In genomic region chr10:108970016-108970415, GRCh38 we compare ENCODE assay signal across 11 cellular contexts.
DNase-seq lines count a peak whose midpoint lies in the region; ATAC-seq and TF ChIP-seq lines count a peak whose summit lies in the region.
"Had no signal": no experiment of that assay in that cellular context is flagged by ENCODE, and none has a peak within 500 bp of the region (broad histone marks: within the 10 kb centered on the region; RNA-seq: fewer than 3 reads in every experiment).

No MANE protein-coding gene starts in this region.

- in situ Hi-C loops in KBM-7 (cut with MboI; ENCODE audit: low pct_unique_long_range_greater_than_20kb, low sequenced_read_pairs) = no loop called here

- H3K4me1 ChIP-seq in psoas muscle = no peaks in the 10 kb centered on the region

- TF ChIP-seq CTCF in psoas muscle (IDR thresholded peaks at IDR 0.05) = no peak

- H3K4me3 ChIP-seq in psoas muscle = no peak overlapping the region

- intact Hi-C loops in psoas muscle (cut with DNase I) = no loop called here

- no peaks in the 10 kb centered on the region for H3K36me3 ChIP-seq in psoas muscle (ENCODE audit: insufficient read depth in 1 of 2, low read depth in 1 of 2)
- H3K36me3 ChIP-seq: WERI-Rb-1 had no signal

- H3K9me3 ChIP-seq in psoas muscle = no peaks in the 10 kb centered on the region

- H3K27ac ChIP-seq in psoas muscle = no peak overlapping the region
- H3K27ac ChIP-seq: WERI-Rb-1 had no signal

- no peaks in the 10 kb centered on the region for H3K27me3 ChIP-seq in psoas muscle (ENCODE audit: insufficient read depth in 3 of 3, low read length in 2 of 3)

- ATAC-seq in HG03025 (IDR thresholded peaks at IDR 0.05; ENCODE audit: low FRiP score, unreplicated experiment) (no peak), HG03460 (IDR thresholded peaks at IDR 0.05; ENCODE audit: unreplicated experiment) (no peak), psoas muscle (no peak)

- peak; percentile 41 for DNase-seq in GM03348 (ENCODE audit: low spot score)
- peak; percentile 32 for DNase-seq in KBM-7
- DNase-seq in amniotic epithelial cell (ENCODE audit: low read depth) = peak; percentile 69
- peak; percentile 1 for DNase-seq in lung microvascular endothelial cell (ENCODE audit: low read depth in 2 of 2)
- no peak for DNase-seq in psoas muscle
- DNase-seq in NCI-H2029 (lab: John Stamatoyannopoulos, UW) = no peak
- DNase-seq: activated naive CD4-positive, alpha-beta T cell; NK-92 treated with Interleukin-12 subunit alpha and Interleukin-12 subunit beta, amount 100 ng/mL, for 24 hours; WERI-Rb-1 had no signal

- WGBS in psoas muscle, 3 donors = 30 to 47% (median 32%) methylated on average over 1 of the region's 1 CpG

Comparison
In these comparisons a context has a peak if more than half of its experiments do, and no peak if none do; other contexts are left out.
1. DNase-seq: peak in GM03348 (single experiment), KBM-7 (single experiment), amniotic epithelial cell (single experiment) and lung microvascular endothelial cell (2 of 2); none in psoas muscle (0 of 2) and NCI-H2029 (single experiment).